2 cellular contexts compared by ENCODE assay signal in the genomic region with DNA sequence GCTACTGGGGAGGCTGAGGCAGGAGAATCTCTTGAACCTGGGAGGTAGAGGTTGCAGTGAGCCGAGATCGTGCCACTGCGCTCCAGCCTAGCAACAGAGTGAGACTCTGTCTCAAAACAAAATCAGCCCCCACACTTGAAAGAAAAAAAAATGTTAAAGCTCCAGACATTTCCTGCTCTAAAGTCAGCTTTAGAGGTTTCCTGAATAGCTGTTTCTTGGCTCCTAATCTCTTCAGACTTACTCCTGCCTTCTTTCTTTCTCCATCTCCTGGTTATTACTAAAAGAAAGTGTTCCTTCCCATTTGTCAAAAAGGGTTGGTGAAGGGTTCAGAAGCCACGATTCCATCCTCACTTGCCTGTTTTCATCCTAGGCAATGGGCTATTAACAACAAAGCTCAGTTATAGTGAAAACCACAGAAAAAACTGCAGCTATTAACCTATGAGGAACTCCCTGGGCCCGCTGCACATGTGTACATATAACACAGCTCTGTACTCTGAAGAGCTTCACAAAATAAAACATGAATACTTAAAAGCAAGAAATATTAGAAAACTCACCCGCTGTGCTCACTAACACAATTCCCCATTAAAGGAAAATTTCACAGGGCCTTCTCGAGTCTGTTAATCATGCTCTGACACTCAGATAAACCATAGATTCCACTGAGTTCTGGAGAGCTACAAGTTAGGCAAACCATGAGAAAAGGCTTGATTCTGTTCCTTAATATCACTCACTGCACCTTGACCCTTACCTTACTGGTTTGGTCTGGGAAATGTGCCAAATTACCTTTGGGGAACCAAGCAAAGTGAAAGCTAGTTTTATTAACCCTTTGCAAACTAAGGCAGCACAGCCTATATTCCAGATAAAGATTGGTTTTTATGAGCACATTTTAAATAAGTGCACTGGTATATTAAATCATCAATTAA.
TF ChIP-seq lines count a peak whose summit lies in the region.

No MANE protein-coding gene starts in this region.

TF ChIP-seq in HCT116, 20 proteins besides CTCF, POLR2A, EP300 and RAD21 (continued from another document):
- TF ChIP-seq, protein P1, sequence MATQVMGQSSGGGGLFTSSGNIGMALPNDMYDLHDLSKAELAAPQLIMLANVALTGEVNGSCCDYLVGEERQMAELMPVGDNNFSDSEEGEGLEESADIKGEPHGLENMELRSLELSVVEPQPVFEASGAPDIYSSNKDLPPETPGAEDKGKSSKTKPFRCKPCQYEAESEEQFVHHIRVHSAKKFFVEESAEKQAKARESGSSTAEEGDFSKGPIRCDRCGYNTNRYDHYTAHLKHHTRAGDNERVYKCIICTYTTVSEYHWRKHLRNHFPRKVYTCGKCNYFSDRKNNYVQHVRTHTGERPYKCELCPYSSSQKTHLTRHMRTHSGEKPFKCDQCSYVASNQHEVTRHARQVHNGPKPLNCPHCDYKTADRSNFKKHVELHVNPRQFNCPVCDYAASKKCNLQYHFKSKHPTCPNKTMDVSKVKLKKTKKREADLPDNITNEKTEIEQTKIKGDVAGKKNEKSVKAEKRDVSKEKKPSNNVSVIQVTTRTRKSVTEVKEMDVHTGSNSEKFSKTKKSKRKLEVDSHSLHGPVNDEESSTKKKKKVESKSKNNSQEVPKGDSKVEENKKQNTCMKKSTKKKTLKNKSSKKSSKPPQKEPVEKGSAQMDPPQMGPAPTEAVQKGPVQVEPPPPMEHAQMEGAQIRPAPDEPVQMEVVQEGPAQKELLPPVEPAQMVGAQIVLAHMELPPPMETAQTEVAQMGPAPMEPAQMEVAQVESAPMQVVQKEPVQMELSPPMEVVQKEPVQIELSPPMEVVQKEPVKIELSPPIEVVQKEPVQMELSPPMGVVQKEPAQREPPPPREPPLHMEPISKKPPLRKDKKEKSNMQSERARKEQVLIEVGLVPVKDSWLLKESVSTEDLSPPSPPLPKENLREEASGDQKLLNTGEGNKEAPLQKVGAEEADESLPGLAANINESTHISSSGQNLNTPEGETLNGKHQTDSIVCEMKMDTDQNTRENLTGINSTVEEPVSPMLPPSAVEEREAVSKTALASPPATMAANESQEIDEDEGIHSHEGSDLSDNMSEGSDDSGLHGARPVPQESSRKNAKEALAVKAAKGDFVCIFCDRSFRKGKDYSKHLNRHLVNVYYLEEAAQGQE (IDR thresholded peaks at IDR 0.05; ENCODE audit: low read depth) = no peak
- TF ChIP-seq TCF7L2 (IDR thresholded peaks at IDR 0.05; ENCODE audit: borderline replicate concordance, extremely low read depth, insufficient read depth, insufficient read length) = no peak
TF ChIP-seq in HCT116: peak in this region for 0.

TF ChIP-seq in WTC11, 78 proteins besides CTCF, POLR2A, EP300 and RAD21 (continued from another document):
- TF ChIP-seq, protein P2, sequence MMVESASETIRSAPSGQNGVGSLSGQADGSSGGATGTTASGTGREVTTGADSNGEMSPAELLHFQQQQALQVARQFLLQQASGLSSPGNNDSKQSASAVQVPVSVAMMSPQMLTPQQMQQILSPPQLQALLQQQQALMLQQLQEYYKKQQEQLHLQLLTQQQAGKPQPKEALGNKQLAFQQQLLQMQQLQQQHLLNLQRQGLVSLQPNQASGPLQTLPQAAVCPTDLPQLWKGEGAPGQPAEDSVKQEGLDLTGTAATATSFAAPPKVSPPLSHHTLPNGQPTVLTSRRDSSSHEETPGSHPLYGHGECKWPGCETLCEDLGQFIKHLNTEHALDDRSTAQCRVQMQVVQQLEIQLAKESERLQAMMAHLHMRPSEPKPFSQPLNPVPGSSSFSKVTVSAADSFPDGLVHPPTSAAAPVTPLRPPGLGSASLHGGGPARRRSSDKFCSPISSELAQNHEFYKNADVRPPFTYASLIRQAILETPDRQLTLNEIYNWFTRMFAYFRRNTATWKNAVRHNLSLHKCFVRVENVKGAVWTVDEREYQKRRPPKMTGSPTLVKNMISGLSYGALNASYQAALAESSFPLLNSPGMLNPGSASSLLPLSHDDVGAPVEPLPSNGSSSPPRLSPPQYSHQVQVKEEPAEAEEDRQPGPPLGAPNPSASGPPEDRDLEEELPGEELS (CRISPR knock-in tag; IDR thresholded peaks at IDR 0.05) = no peak
- TF ChIP-seq, protein P3, sequence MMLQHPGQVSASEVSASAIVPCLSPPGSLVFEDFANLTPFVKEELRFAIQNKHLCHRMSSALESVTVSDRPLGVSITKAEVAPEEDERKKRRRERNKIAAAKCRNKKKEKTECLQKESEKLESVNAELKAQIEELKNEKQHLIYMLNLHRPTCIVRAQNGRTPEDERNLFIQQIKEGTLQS (CRISPR knock-in tag; conservative IDR thresholded peaks at IDR 0.05) = no peak
- TF ChIP-seq ZNF423 (CRISPR knock-in tag; IDR thresholded peaks at IDR 0.05) (no peak), NR1H2 (CRISPR knock-in tag; IDR thresholded peaks at IDR 0.05) (no peak), CREM (CRISPR knock-in tag; IDR thresholded peaks at IDR 0.05) (no peak), TEAD1 (CRISPR knock-in tag; IDR thresholded peaks at IDR 0.05) (no peak), ESRRA (CRISPR knock-in tag; IDR thresholded peaks at IDR 0.05; ENCODE audit: borderline replicate concordance) (no peak), HMGA2 (CRISPR knock-in tag; IDR thresholded peaks at IDR 0.05) (no peak), SMAD4 (CRISPR knock-in tag; IDR thresholded peaks at IDR 0.05) (no peak)
- TF ChIP-seq, protein P4, sequence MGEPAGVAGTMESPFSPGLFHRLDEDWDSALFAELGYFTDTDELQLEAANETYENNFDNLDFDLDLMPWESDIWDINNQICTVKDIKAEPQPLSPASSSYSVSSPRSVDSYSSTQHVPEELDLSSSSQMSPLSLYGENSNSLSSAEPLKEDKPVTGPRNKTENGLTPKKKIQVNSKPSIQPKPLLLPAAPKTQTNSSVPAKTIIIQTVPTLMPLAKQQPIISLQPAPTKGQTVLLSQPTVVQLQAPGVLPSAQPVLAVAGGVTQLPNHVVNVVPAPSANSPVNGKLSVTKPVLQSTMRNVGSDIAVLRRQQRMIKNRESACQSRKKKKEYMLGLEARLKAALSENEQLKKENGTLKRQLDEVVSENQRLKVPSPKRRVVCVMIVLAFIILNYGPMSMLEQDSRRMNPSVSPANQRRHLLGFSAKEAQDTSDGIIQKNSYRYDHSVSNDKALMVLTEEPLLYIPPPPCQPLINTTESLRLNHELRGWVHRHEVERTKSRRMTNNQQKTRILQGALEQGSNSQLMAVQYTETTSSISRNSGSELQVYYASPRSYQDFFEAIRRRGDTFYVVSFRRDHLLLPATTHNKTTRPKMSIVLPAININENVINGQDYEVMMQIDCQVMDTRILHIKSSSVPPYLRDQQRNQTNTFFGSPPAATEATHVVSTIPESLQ (CRISPR knock-in tag; IDR thresholded peaks at IDR 0.05) = no peak
- TF ChIP-seq, protein P5, sequence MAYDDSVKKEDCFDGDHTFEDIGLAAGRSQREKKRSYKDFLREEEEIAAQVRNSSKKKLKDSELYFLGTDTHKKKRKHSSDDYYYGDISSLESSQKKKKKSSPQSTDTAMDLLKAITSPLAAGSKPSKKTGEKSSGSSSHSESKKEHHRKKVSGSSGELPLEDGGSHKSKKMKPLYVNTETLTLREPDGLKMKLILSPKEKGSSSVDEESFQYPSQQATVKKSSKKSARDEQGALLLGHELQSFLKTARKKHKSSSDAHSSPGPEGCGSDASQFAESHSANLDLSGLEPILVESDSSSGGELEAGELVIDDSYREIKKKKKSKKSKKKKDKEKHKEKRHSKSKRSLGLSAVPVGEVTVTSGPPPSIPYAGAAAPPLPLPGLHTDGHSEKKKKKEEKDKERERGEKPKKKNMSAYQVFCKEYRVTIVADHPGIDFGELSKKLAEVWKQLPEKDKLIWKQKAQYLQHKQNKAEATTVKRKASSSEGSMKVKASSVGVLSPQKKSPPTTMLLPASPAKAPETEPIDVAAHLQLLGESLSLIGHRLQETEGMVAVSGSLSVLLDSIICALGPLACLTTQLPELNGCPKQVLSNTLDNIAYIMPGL (CRISPR knock-in tag; IDR thresholded peaks at IDR 0.05) = no peak
- TF ChIP-seq, protein P6, sequence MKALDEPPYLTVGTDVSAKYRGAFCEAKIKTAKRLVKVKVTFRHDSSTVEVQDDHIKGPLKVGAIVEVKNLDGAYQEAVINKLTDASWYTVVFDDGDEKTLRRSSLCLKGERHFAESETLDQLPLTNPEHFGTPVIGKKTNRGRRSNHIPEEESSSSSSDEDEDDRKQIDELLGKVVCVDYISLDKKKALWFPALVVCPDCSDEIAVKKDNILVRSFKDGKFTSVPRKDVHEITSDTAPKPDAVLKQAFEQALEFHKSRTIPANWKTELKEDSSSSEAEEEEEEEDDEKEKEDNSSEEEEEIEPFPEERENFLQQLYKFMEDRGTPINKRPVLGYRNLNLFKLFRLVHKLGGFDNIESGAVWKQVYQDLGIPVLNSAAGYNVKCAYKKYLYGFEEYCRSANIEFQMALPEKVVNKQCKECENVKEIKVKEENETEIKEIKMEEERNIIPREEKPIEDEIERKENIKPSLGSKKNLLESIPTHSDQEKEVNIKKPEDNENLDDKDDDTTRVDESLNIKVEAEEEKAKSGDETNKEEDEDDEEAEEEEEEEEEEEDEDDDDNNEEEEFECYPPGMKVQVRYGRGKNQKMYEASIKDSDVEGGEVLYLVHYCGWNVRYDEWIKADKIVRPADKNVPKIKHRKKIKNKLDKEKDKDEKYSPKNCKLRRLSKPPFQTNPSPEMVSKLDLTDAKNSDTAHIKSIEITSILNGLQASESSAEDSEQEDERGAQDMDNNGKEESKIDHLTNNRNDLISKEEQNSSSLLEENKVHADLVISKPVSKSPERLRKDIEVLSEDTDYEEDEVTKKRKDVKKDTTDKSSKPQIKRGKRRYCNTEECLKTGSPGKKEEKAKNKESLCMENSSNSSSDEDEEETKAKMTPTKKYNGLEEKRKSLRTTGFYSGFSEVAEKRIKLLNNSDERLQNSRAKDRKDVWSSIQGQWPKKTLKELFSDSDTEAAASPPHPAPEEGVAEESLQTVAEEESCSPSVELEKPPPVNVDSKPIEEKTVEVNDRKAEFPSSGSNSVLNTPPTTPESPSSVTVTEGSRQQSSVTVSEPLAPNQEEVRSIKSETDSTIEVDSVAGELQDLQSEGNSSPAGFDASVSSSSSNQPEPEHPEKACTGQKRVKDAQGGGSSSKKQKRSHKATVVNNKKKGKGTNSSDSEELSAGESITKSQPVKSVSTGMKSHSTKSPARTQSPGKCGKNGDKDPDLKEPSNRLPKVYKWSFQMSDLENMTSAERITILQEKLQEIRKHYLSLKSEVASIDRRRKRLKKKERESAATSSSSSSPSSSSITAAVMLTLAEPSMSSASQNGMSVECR (CRISPR knock-in tag; IDR thresholded peaks at IDR 0.05; ENCODE audit: borderline replicate concordance) = no peak
- TF ChIP-seq, protein P7, sequence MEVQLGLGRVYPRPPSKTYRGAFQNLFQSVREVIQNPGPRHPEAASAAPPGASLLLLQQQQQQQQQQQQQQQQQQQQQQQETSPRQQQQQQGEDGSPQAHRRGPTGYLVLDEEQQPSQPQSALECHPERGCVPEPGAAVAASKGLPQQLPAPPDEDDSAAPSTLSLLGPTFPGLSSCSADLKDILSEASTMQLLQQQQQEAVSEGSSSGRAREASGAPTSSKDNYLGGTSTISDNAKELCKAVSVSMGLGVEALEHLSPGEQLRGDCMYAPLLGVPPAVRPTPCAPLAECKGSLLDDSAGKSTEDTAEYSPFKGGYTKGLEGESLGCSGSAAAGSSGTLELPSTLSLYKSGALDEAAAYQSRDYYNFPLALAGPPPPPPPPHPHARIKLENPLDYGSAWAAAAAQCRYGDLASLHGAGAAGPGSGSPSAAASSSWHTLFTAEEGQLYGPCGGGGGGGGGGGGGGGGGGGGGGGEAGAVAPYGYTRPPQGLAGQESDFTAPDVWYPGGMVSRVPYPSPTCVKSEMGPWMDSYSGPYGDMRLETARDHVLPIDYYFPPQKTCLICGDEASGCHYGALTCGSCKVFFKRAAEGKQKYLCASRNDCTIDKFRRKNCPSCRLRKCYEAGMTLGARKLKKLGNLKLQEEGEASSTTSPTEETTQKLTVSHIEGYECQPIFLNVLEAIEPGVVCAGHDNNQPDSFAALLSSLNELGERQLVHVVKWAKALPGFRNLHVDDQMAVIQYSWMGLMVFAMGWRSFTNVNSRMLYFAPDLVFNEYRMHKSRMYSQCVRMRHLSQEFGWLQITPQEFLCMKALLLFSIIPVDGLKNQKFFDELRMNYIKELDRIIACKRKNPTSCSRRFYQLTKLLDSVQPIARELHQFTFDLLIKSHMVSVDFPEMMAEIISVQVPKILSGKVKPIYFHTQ (CRISPR knock-in tag; IDR thresholded peaks at IDR 0.05) = no peak
